ENCODE assay signal across 15 cellular contexts in the genomic region with DNA sequence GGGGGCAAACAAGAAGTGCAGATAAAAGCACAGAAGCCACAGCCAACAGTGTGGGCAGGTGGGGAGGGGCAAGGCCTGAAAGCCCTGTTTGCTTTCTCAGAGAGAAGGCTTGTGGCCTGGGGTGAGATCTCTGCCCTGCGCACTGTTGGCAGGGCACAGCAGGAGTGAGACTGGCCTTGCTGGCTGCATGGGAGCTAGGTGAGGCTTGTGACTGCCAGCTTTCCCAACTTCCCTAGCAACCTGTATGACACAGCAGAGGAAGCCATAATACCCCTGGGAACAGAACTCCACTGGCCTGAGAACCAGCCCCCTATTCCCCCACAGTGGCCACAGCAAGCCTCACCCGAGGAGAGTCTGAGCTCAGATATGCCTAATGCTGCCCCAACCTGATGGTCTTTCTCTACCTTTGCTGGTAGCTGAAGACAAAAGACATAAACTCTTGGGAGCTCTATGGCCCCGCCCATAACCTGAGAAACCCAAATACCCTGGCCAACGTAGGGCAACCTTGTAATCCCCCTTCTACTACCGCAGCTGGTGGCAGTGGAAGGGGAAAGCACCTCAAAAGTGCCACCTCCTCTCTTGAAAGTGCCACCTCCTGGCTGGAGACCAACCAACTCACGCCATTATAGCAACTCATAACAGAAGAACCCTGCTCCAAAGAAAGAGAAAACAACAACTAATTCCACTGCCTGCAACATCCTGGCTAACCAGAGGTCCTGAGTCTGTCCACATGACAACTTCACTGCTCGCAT. TPM values are rescaled to one million over a fixed set of nuclear protein-coding genes. Genes with fewer than 3 reads are reported as not detected.
DNase-seq lines count a peak whose midpoint lies in the region; ATAC-seq and TF ChIP-seq lines count a peak whose summit lies in the region.
"Had no signal": no experiment of that assay in that cellular context is flagged by ENCODE, and none has a peak within 500 bp of the region (broad histone marks: within the 10 kb centered on the region; RNA-seq: fewer than 3 reads in every experiment).

No MANE protein-coding gene starts in this region.

- no peaks in the 10 kb centered on the region for H3K9me3 ChIP-seq in CD8-positive, alpha-beta T cell (ENCODE audit: low read length)
- H3K9me3 ChIP-seq in upper lobe of right lung = no peaks in the 10 kb centered on the region

- peaks cover 21% of the 10 kb centered on the region for H3K4me1 Mint-ChIP-seq in CD8-positive, alpha-beta T cell (ENCODE audit: low read depth)
- peaks cover 13 to 26% of the 10 kb centered on the region in 2 donors for H3K4me1 Mint-ChIP-seq in immature natural killer cell

- peak overlapping the region; percentile 11 for H3K27ac Mint-ChIP-seq in CD8-positive, alpha-beta T cell
- H3K27ac Mint-ChIP-seq in immature natural killer cell = peak overlapping the region; percentile 47 to 81 (median 66)
- H3K27ac Mint-ChIP-seq: GM23338 had no signal

- no peak for TF ChIP-seq CTCF in CD8-positive, alpha-beta T cell (IDR thresholded peaks at IDR 0.05)
- TF ChIP-seq CTCF in GM13976 (IDR thresholded peaks at IDR 0.05; ENCODE audit: borderline replicate concordance, control extremely low read depth, extremely low read depth, insufficient read depth, missing control alignments) (no peak), upper lobe of right lung (IDR thresholded peaks at IDR 0.05) (no peak)

- ATAC-seq in CD8-positive, alpha-beta T cell = peak; percentile 37
- peak; percentile 54 for ATAC-seq in GM19025 (IDR thresholded peaks at IDR 0.05; ENCODE audit: low read depth, unreplicated experiment)
- ATAC-seq in upper lobe of right lung = no peak
- ATAC-seq in GM21528 (IDR thresholded peaks at IDR 0.05; ENCODE audit: low FRiP score, unreplicated experiment) = no peak
- ATAC-seq: gastroesophageal sphincter, GM23338 had no signal

- POLR2A ChIA-PET in CD8-positive, alpha-beta T cell (lab: Charles Lee) = interaction anchor here (0.6 kb wide), 1 partner anchor 48 kb away, joined by 3 read pairs; no protein-coding TSS in a partner anchor

- no peaks in the 10 kb centered on the region for H3K36me3 ChIP-seq in CD8-positive, alpha-beta T cell (ENCODE audit: insufficient read depth, low read length)
- no peaks in the 10 kb centered on the region for H3K36me3 ChIP-seq in upper lobe of right lung

- no peak overlapping the region for H3K4me3 Mint-ChIP-seq in CD8-positive, alpha-beta T cell
- peak overlapping the region in 4 of 5 donors; percentile 5 to 35 (median 14) for H3K4me3 Mint-ChIP-seq in immature natural killer cell
- H3K4me3 Mint-ChIP-seq: GM23338, naive B cell had no signal

- H3K27me3 ChIP-seq in CD8-positive, alpha-beta T cell (ENCODE audit: insufficient read depth, low read length) = no peaks in the 10 kb centered on the region
- no peaks in the 10 kb centered on the region for H3K27me3 ChIP-seq in upper lobe of right lung
- H3K27me3 ChIP-seq: gastroesophageal sphincter had no signal

- H3K9me3 Mint-ChIP-seq in CD8-positive, alpha-beta T cell = no peaks in the 10 kb centered on the region
- no peaks in the 10 kb centered on the region for H3K9me3 Mint-ChIP-seq in immature natural killer cell
- H3K9me3 Mint-ChIP-seq: GM23338 had no signal

- no peaks in the 10 kb centered on the region for H3K27me3 Mint-ChIP-seq in CD8-positive, alpha-beta T cell (ENCODE audit: low read depth)
- H3K27me3 Mint-ChIP-seq in immature natural killer cell (ENCODE audit: low read depth in 3 of 3) = peaks cover 0 to 6% (median 0%) of the 10 kb centered on the region in 3 donors

- DNase-seq in CD8-positive, alpha-beta T cell = no peak
- DNase-seq in NCI-H69 (lab: John Stamatoyannopoulos, UW) = peak; percentile 1
- peak; percentile 18 to 32 (median 20) for DNase-seq in immature natural killer cell
- no peak for DNase-seq in GM13976 (ENCODE audit: low spot score)
- DNase-seq in upper lobe of right lung = no peak
- DNase-seq in DMS53 (lab: John Stamatoyannopoulos, UW) = no peak
- DNase-seq: AML-193; effector CD8-positive, alpha-beta T cell; naive B cell had no signal

- H3K27ac ChIP-seq in CD8-positive, alpha-beta T cell (ENCODE audit: low read depth, low read length) = no peak overlapping the region
- no peak overlapping the region for H3K27ac ChIP-seq in upper lobe of right lung
- H3K27ac ChIP-seq: gastroesophageal sphincter, PC-9 had no signal

- in situ Hi-C loops in GM13976 (cut with MboI; ENCODE audit: low sequenced_read_pairs, unreplicated experiment) = no loop called here

- intact Hi-C loops in CD8-positive, alpha-beta T cell (cut with DNase I, micrococcal nuclease) = no loop called here
- intact Hi-C loops in upper lobe of right lung (cut with DNase I) = no loop called here

- peaks cover 11% of the 10 kb centered on the region for H3K4me1 ChIP-seq in CD8-positive, alpha-beta T cell (ENCODE audit: insufficient read depth, low read length)
- no peaks in the 10 kb centered on the region for H3K4me1 ChIP-seq in upper lobe of right lung

- no peak overlapping the region for H3K4me3 ChIP-seq in CD8-positive, alpha-beta T cell (ENCODE audit: low read depth, low read length)
- H3K4me3 ChIP-seq in upper lobe of right lung = no peak overlapping the region
- H3K4me3 ChIP-seq: gastroesophageal sphincter, GM23338, PC-9 had no signal

- peaks cover 1% of the 10 kb centered on the region for H3K36me3 Mint-ChIP-seq in CD8-positive, alpha-beta T cell
- H3K36me3 Mint-ChIP-seq in immature natural killer cell = peaks cover 0 to under 1% (median 0%) of the 10 kb centered on the region in 3 donors
- H3K36me3 Mint-ChIP-seq: naive B cell had no signal

- CTCF ChIA-PET in CD8-positive, alpha-beta T cell (lab: Charles Lee) = no interaction called here

RNA-seq across cellular contexts. Expression of gene LCT, which starts 44.4 kb away (rescaled TPM):
- under 1 TPM in 1 of 2 experiments, not detected in 1; 0.06 TPM for total RNA-seq in CD8-positive, alpha-beta T cell
- polyA plus RNA-seq in immature natural killer cell = not detected
- total RNA-seq in upper lobe of right lung = not detected
- total RNA-seq: gastroesophageal sphincter, GM23338, kidney epithelial cell, PC-9 had no signal
- polyA plus RNA-seq: GM23338 had no signal

RNA-seq across cellular contexts. Expression of gene UBXN4, which starts 50.9 kb away (rescaled TPM):
- 100 to 1,000 TPM; 157 to 172 TPM for total RNA-seq in CD8-positive, alpha-beta T cell
- 100 to 1,000 TPM in 1 of 3 donors, 10 to 100 TPM in 2; 79.4 to 101 (median 99.5) TPM for polyA plus RNA-seq in immature natural killer cell
- 80.0 TPM for total RNA-seq in upper lobe of right lung

Comparison
In these comparisons a context has a peak if more than half of its experiments do, and no peak if none do; other contexts are left out.
1. ATAC-seq: peak in CD8-positive, alpha-beta T cell (single experiment) and GM19025 (single experiment); none in upper lobe of right lung (single experiment) and GM21528 (single experiment).
2. DNase-seq: peak in NCI-H69 (single experiment) and immature natural killer cell (3 of 3); none in CD8-positive, alpha-beta T cell (0 of 7), GM13976 (single experiment), upper lobe of right lung (single experiment) and DMS53 (single experiment).